ENCODE assay signal across 8 cellular contexts in the genomic region with DNA sequence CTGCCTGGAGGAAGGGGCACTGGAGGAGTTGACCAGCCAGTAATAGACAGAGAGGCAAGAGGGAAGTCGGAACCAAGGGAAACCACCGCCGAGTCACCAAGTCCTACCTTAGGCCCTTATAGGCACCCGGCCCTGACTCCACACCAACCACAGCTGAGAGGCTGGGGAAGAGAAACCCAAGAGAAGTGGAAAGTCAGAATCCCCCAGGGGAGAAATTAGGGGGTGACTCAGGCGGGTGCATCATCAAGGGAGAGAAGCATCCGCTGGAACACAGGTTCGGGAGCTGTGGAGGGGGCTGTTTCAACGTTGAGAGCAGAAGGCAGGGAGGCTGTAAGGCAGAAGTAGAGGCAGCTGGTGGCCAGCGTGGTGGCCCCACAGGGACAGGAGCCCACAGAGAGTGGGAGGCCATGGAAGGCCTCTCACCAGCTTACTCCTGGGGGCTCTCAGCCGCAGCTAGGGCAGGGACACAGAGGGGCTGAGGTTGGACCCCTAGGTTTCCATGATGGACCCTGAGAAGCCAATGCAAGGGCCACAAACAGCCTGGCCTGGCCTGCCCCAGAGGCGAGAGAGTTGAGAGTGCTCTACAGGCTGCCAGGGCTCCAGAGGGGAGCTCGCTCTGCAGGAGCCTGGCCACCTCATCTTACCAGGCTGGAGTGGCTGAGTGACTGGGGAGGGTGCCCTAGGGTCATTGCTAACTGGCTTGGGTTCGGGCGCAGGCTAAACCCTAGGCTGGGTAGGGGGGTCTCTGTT. TPM values are rescaled to one million over a fixed set of nuclear protein-coding genes. Genes with fewer than 3 reads are reported as not detected.
DNase-seq lines count a peak whose midpoint lies in the region; ATAC-seq, FAIRE-seq and TF ChIP-seq lines count a peak whose summit lies in the region.

No MANE protein-coding gene starts in this region.

- no peak for TF ChIP-seq POLR2A in GM18505 (IDR thresholded peaks at IDR 0.05; ENCODE audit: borderline replicate concordance, extremely low read depth, insufficient read depth, insufficient read length)
- no peak for TF ChIP-seq POLR2A in transverse colon (IDR thresholded peaks at IDR 0.05)
- TF ChIP-seq POLR2A in lower leg skin (IDR thresholded peaks at IDR 0.05): no peak

- H3K9me3 ChIP-seq in kidney (ENCODE audit: control insufficient read depth in 1 of 2, low read length in 2 of 2): no peaks in the 10 kb centered on the region
- no peaks in the 10 kb centered on the region for H3K9me3 ChIP-seq in transverse colon

- no peak for FAIRE-seq in kidney (lab: Jason Lieb, UNC)

- H3K36me3 ChIP-seq in kidney (ENCODE audit: control insufficient read depth in 1 of 2, insufficient read depth in 2 of 2, low read length in 2 of 2) (no peaks in the 10 kb centered on the region), transverse colon (no peaks in the 10 kb centered on the region)

- H3K27ac ChIP-seq in 22Rv1 (peak overlapping the region; percentile 96), kidney (ENCODE audit: low read depth in 2 of 2, low read length in 2 of 2) (peak overlapping the region; percentile 95 to 96), transverse colon (peak overlapping the region; percentile 89 to 95 (median 94))

- H3K36me3 Mint-ChIP-seq in activated T-cell treated with anti-CD3 and anti-CD28 coated beads, Interleukin-2, amount 50 U/mL, for 72 hours (ENCODE audit: insufficient read depth in 2 of 2): peaks cover 1 to 3% of the 10 kb centered on the region in 2 donors

- no peaks in the 10 kb centered on the region for H3K9me3 Mint-ChIP-seq in activated T-cell treated with anti-CD3 and anti-CD28 coated beads, Interleukin-2, amount 50 U/mL, for 72 hours

- ATAC-seq in GM18505 (IDR thresholded peaks at IDR 0.05; ENCODE audit: unreplicated experiment) (peak; percentile 49), HG03066 (IDR thresholded peaks at IDR 0.05; ENCODE audit: low read depth, unreplicated experiment) (peak; percentile 52)
- ATAC-seq in activated T-cell treated with anti-CD3 and anti-CD28 coated beads, Interleukin-2, amount 50 U/mL, for 72 hours (replicated peaks in 1 of 2): peak; percentile 46 to 50

- TF ChIP-seq EP300 in transverse colon (IDR thresholded peaks at IDR 0.05; ENCODE audit: low read depth): no peak

- TF ChIP-seq CTCF in 22Rv1 (IDR thresholded peaks at IDR 0.05): no peak
- no peak for TF ChIP-seq CTCF in kidney (IDR thresholded peaks at IDR 0.05; ENCODE audit: borderline replicate concordance, extremely low read depth, insufficient read depth)
- no peak for TF ChIP-seq CTCF in transverse colon (IDR thresholded peaks at IDR 0.05)
- TF ChIP-seq CTCF in lower leg skin (IDR thresholded peaks at IDR 0.05): no peak

- H3K4me1 Mint-ChIP-seq in activated T-cell treated with anti-CD3 and anti-CD28 coated beads, Interleukin-2, amount 50 U/mL, for 72 hours (ENCODE audit: low read depth): peaks cover 37% of the 10 kb centered on the region

- in situ Hi-C loops in transverse colon (cut with MboI; ENCODE audit: low pct_ligation_motif_present in 1 of 4, low pct_unique_long_range_greater_than_20kb in 1 of 4, low sequenced_read_pairs in 3 of 4): no loop called here

- H3K27me3 ChIP-seq in transverse colon: peaks cover 4% of the 10 kb centered on the region

- peaks cover 38 to 44% of the 10 kb centered on the region in 2 donors for H3K4me1 ChIP-seq in kidney (ENCODE audit: control insufficient read depth in 1 of 2, insufficient read depth in 1 of 2, low read depth in 1 of 2, low read length in 2 of 2)
- peaks cover 47 to 81% (median 73%) of the 10 kb centered on the region in 4 donors for H3K4me1 ChIP-seq in transverse colon

- H3K9ac ChIP-seq in kidney (ENCODE audit: low read length in 2 of 2): peak overlapping the region in 1 of 2 donors; percentile 84

- H3K27me3 Mint-ChIP-seq in activated T-cell treated with anti-CD3 and anti-CD28 coated beads, Interleukin-2, amount 50 U/mL, for 72 hours (ENCODE audit: low read depth): no peaks in the 10 kb centered on the region

- peak; percentile 35 to 55 for DNase-seq in activated T-cell treated with anti-CD3 and anti-CD28 coated beads, Interleukin-2, amount 50 U/mL, for 72 hours
- DNase-seq in kidney (peak; percentile 76), transverse colon (peak; percentile 24), lower leg skin (ENCODE audit: low spot score in 2 of 2) (no peak), NCI-H526 treated with DMSO at 0.1 percent for 48 hours (lab: John Stamatoyannopoulos, UW) (no peak)

- intact Hi-C loops in kidney (cut with DNase I): no loop called here
- intact Hi-C loops in transverse colon (cut with DNase I; ENCODE audit: low total_unique reads): loop anchor here (1.0 kb wide), 1 partner anchor 26 kb away; no protein-coding TSS in a partner anchor
- intact Hi-C loops in lower leg skin (cut with DNase I; ENCODE audit: low total_unique reads): no loop called here

- WGBS in transverse colon (ENCODE audit: low coverage in 1 of 2), 2 donors: 73% methylated on average over 14 of the region's 14 CpGs; no CpG with 5 or more reads in 1 of the 2 donors
- WGBS in lower leg skin, 2 donors: 67 to 78% methylated on average over 14 of the region's 14 CpGs

- H3K27ac Mint-ChIP-seq in activated T-cell treated with anti-CD3 and anti-CD28 coated beads, Interleukin-2, amount 50 U/mL, for 72 hours: peak overlapping the region; percentile 82

- peak overlapping the region; percentile 84 to 88 for H3K4me3 Mint-ChIP-seq in activated T-cell treated with anti-CD3 and anti-CD28 coated beads, Interleukin-2, amount 50 U/mL, for 72 hours

- peak overlapping the region in 1 of 2 donors; percentile 81 for H3K4me3 ChIP-seq in kidney (ENCODE audit: low read length in 2 of 2)
- H3K4me3 ChIP-seq in transverse colon: peak overlapping the region in 2 of 4 donors; percentile 84 to 98
- H3K4me3 ChIP-seq in lower leg skin (ENCODE audit: low read depth, poor library complexity, severe bottlenecking): no peak overlapping the region

RNA-seq across cellular contexts. Expression of gene TRMT61A, which starts 1.4 kb away (rescaled TPM):
- total RNA-seq in activated T-cell treated with anti-CD3 and anti-CD28 coated beads, Interleukin-2, amount 50 U/mL, for 72 hours: 1 to 10 TPM; 6.3 to 8.4 TPM
- total RNA-seq in kidney (16.0 TPM), transverse colon (10 to 100 TPM; 12.2 to 38.2 (median 14.1) TPM), lower leg skin (10 to 100 TPM in 3 of 4 donors, 1 to 10 TPM in 1; 9.2 to 22.5 (median 16.0) TPM)
- 11.9 TPM for polyA plus RNA-seq in kidney (ENCODE audit: insufficient read depth, low read depth, low replicate concordance)

RNA-seq across cellular contexts. Expression of gene CKB, which starts 5.0 kb away (rescaled TPM):
- 1 to 10 TPM; 7.0 to 9.5 TPM for total RNA-seq in activated T-cell treated with anti-CD3 and anti-CD28 coated beads, Interleukin-2, amount 50 U/mL, for 72 hours
- 539 TPM for total RNA-seq in kidney
- 916 TPM for polyA plus RNA-seq in kidney (ENCODE audit: insufficient read depth, low read depth, low replicate concordance)
- total RNA-seq in transverse colon: 1,000 to 10,000 TPM in 3 of 4 donors, 100 to 1,000 TPM in 1; 504 to 5,877 (median 3,263) TPM
- 100 to 1,000 TPM; 168 to 236 (median 214) TPM for total RNA-seq in lower leg skin

RNA-seq across cellular contexts. Expression of gene BAG5, which starts 34.9 kb away (rescaled TPM):
- 10 to 100 TPM; 29.3 TPM for total RNA-seq in activated T-cell treated with anti-CD3 and anti-CD28 coated beads, Interleukin-2, amount 50 U/mL, for 72 hours
- total RNA-seq in kidney (64.5 TPM), transverse colon (10 to 100 TPM; 10.8 to 26.3 (median 23.9) TPM), lower leg skin (10 to 100 TPM; 40.3 to 44.3 (median 43.1) TPM)
- 17.1 TPM for polyA plus RNA-seq in kidney (ENCODE audit: insufficient read depth, low read depth, low replicate concordance)

RNA-seq across cellular contexts. Expression of gene COA8, which starts 35.2 kb away (rescaled TPM):
- 10 to 100 TPM; 40.0 to 47.8 TPM for total RNA-seq in activated T-cell treated with anti-CD3 and anti-CD28 coated beads, Interleukin-2, amount 50 U/mL, for 72 hours
- total RNA-seq in kidney (40.7 TPM), transverse colon (10 to 100 TPM in 2 of 4 donors, 1 to 10 TPM in 1, not detected in 1; 1.5 to 17.1 (median 15.2) TPM), lower leg skin (10 to 100 TPM; 21.0 to 32.9 (median 30.0) TPM)
- 65.1 TPM for polyA plus RNA-seq in kidney (ENCODE audit: insufficient read depth, low read depth, low replicate concordance)

Comparison
In these comparisons a context has a peak if more than half of its experiments do, and no peak if none do; other contexts are left out.
1. DNase-seq: peak in activated T-cell treated with anti-CD3 and anti-CD28 coated beads, Interleukin-2, amount 50 U/mL, for 72 hours (2 of 2), kidney (single experiment) and transverse colon (single experiment); none in lower leg skin (0 of 2) and NCI-H526 treated with DMSO at 0.1 percent for 48 hours (single experiment).
2. RNA of gene CKB, which starts 5.0 kb away (total RNA-seq): 504 to 5,877 TPM in transverse colon, 539 TPM in kidney (single experiment) and 168 to 236 TPM in lower leg skin; 7.0 to 9.5 TPM in activated T-cell treated with anti-CD3 and anti-CD28 coated beads, Interleukin-2, amount 50 U/mL, for 72 hours; every median in the first group is over 10 times any median in the second.
3. Peak in every context shown above with its lines, with median percentiles within 50 percentile points of each other: H3K27ac ChIP-seq and ATAC-seq.